In genomic region chr19:19742773-19743172, GRCh38 we compare ENCODE assay signal across 15 cellular contexts. TPM values are rescaled to one million over a fixed set of nuclear protein-coding genes. Genes with fewer than 3 reads are reported as not detected.
DNase-seq lines count a peak whose midpoint lies in the region; ATAC-seq, FAIRE-seq and TF ChIP-seq lines count a peak whose summit lies in the region.
"Had no signal": no experiment of that assay in that cellular context is flagged by ENCODE, and none has a peak within 500 bp of the region (broad histone marks: within the 10 kb centered on the region; RNA-seq: fewer than 3 reads in every experiment).

No MANE protein-coding gene starts in this region.

- H3K9ac ChIP-seq in HepG2 (ENCODE audit: insufficient read depth, low read depth, low read length) (no peak overlapping the region), neuronal stem cell (ENCODE audit: low read depth, low read length, poor library complexity) (no peak overlapping the region), mesenchymal stem cell (ENCODE audit: low read length) (no peak overlapping the region)
- H3K9ac ChIP-seq: BLaER1 treated with 17β-estradiol and CSF1 and Interleukin-3, amounts not matched to agents 10 nM and 100 nM had no signal

- no peaks in the 10 kb centered on the region for H3K9me3 ChIP-seq in HepG2 (ENCODE audit: low read length)
- H3K9me3 ChIP-seq in right lobe of liver: no peaks in the 10 kb centered on the region
- H3K9me3 ChIP-seq in neuronal stem cell (replicated peaks in 1 of 2; ENCODE audit: control insufficient read depth in 2 of 2, insufficient read depth in 1 of 2, low read depth in 1 of 2, low read length in 2 of 2): peaks cover 6 to 10% of the 10 kb centered on the region in 2 donors
- no peaks in the 10 kb centered on the region for H3K9me3 ChIP-seq in heart right ventricle
- peaks cover 8% of the 10 kb centered on the region for H3K9me3 ChIP-seq in mesenchymal stem cell (ENCODE audit: control insufficient read depth, low read length)

- H3K27ac ChIP-seq in HepG2 (ENCODE audit: extremely low read length, insufficient read depth, low read length) (no peak overlapping the region), right lobe of liver (no peak overlapping the region), coronary artery (no peak overlapping the region), neuronal stem cell (replicated peaks; ENCODE audit: low read length) (no peak overlapping the region), heart right ventricle (no peak overlapping the region), mesenchymal stem cell (ENCODE audit: low read length, poor library complexity, severe bottlenecking) (no peak overlapping the region)
- H3K27ac ChIP-seq: BLaER1 treated with 17β-estradiol and CSF1 and Interleukin-3, amounts not matched to agents 10 nM and 100 nM had no signal

- H3K27me3 ChIP-seq in HepG2 (ENCODE audit: control insufficient read depth in 1 of 2, insufficient read depth in 2 of 2, low read length in 2 of 2): peaks cover 3 to 40% of the 10 kb centered on the region in 2 experiments
- H3K27me3 ChIP-seq in right lobe of liver: no peaks in the 10 kb centered on the region
- H3K27me3 ChIP-seq in neuronal stem cell (ENCODE audit: control insufficient read depth in 3 of 3, insufficient read depth in 3 of 3, low read depth in 1 of 3, low read length in 3 of 3): no peaks in the 10 kb centered on the region
- H3K27me3 ChIP-seq in heart right ventricle: no peaks in the 10 kb centered on the region
- H3K27me3 ChIP-seq in mesenchymal stem cell (ENCODE audit: control insufficient read depth in 1 of 2, insufficient read depth in 1 of 2, low read length in 2 of 2): no peaks in the 10 kb centered on the region
- H3K27me3 ChIP-seq: BLaER1 treated with 17β-estradiol and CSF1 and Interleukin-3, amounts not matched to agents 10 nM and 100 nM had no signal

- no peak overlapping the region for H3K14ac ChIP-seq in neuronal stem cell (ENCODE audit: low read length)
- no peak overlapping the region for H3K14ac ChIP-seq in mesenchymal stem cell (ENCODE audit: low read length in 2 of 2)

- H4K91ac ChIP-seq in neuronal stem cell (ENCODE audit: low read depth, low read length, poor library complexity) (no peak overlapping the region), mesenchymal stem cell (ENCODE audit: low read length) (no peak overlapping the region)

- WGBS in HepG2 (ENCODE audit: low lambda C conversion rate): no CpG with 5 or more reads among the region's 9 CpGs
- WGBS in right lobe of liver (ENCODE audit: insufficient coverage, low coverage, low lambda C conversion rate, missing lambda C conversion rate): 77% methylated on average over 5 of the region's 9 CpGs
- WGBS in neuronal stem cell (ENCODE audit: extremely low coverage in 2 of 2, insufficient read length in 2 of 2, insufficient replicate concordance in 1 of 2), 2 donors: no CpG with 5 or more reads among the region's 9 CpGs
- WGBS in heart right ventricle, 2 donors: 80 to 85% methylated on average over 9 of the region's 9 CpGs
- 80% methylated on average over 9 of the region's 9 CpGs for WGBS in mesenchymal stem cell

- H3K18ac ChIP-seq in neuronal stem cell (ENCODE audit: low read length) (no peak overlapping the region), mesenchymal stem cell (ENCODE audit: low read depth in 1 of 2, low read length in 2 of 2) (no peak overlapping the region)

- TF ChIP-seq CTCF in HepG2 (CRISPR knock-in tag; IDR thresholded peaks at IDR 0.05): no peak
- TF ChIP-seq CTCF in right lobe of liver (IDR thresholded peaks at IDR 0.05): no peak
- no peak for TF ChIP-seq CTCF in coronary artery (IDR thresholded peaks at IDR 0.05)
- TF ChIP-seq CTCF in heart right ventricle (IDR thresholded peaks at IDR 0.05): no peak

- H3K4me2 ChIP-seq in HepG2 (ENCODE audit: low read depth, low read length): peak overlapping the region; percentile 36; the same call in 1 of the 2 replicates
- H3K4me2 ChIP-seq in neuronal stem cell (ENCODE audit: insufficient read depth, low read length, poor library complexity, severe bottlenecking): no peak overlapping the region
- H3K4me2 ChIP-seq in mesenchymal stem cell (ENCODE audit: low read length, poor library complexity, severe bottlenecking): no peak overlapping the region
- H3K4me2 ChIP-seq: BLaER1 treated with 17β-estradiol and CSF1 and Interleukin-3, amounts not matched to agents 10 nM and 100 nM had no signal

- POLR2A ChIA-PET in HepG2 (lab: Yijun Ruan, JAX): interaction anchor here (1.5 kb wide), 1 partner anchor 10 kb away, joined by 4 read pairs; the partner anchor contains the start of gene ZNF14

- H3K79me1 ChIP-seq in neuronal stem cell (ENCODE audit: low read depth, low read length) (no peaks in the 10 kb centered on the region), mesenchymal stem cell (replicated peaks; ENCODE audit: low read length, poor library complexity, severe bottlenecking) (no peaks in the 10 kb centered on the region)

- no peak for ATAC-seq in HepG2
- ATAC-seq in right lobe of liver: no peak
- ATAC-seq in heart right ventricle: no peak
- ATAC-seq in HG03439 (IDR thresholded peaks at IDR 0.05; ENCODE audit: unreplicated experiment): no peak
- no peak for ATAC-seq in esophagus mucosa
- ATAC-seq: CD8-positive, alpha-beta T cell had no signal

- H3K4ac ChIP-seq in neuronal stem cell (ENCODE audit: low read length) (no peak overlapping the region), mesenchymal stem cell (ENCODE audit: low read depth in 1 of 2, low read length in 2 of 2) (no peak overlapping the region)

- H2AK5ac ChIP-seq in neuronal stem cell (ENCODE audit: low read depth, low read length) (no peak overlapping the region), mesenchymal stem cell (ENCODE audit: low read length, severe bottlenecking) (no peak overlapping the region)

- no peak for TF ChIP-seq POLR2A in HepG2 (IDR thresholded peaks at IDR 0.05; ENCODE audit: insufficient read depth in 1 of 2, low read depth in 2 of 2, low read length in 2 of 2)
- TF ChIP-seq POLR2A in right lobe of liver (IDR thresholded peaks at IDR 0.05): no peak

- BruUV-seq in HepG2 (replicated peaks; lab: Mats Ljungman, UMichigan): no TSS peak

- TF ChIP-seq RAD21 in HepG2 (CRISPR knock-in tag; IDR thresholded peaks at IDR 0.05): no peak

- FAIRE-seq in HepG2 (lab: Jason Lieb, UNC): no peak
- FAIRE-seq: G401.6 had no signal

- no peak overlapping the region for H4K8ac ChIP-seq in neuronal stem cell (ENCODE audit: low read depth, low read length)
- no peak overlapping the region for H4K8ac ChIP-seq in mesenchymal stem cell (ENCODE audit: low read length)

- H2BK12ac ChIP-seq in neuronal stem cell (ENCODE audit: low read length) (no peak overlapping the region), mesenchymal stem cell (ENCODE audit: low read length in 2 of 2) (no peak overlapping the region)

- in situ Hi-C loops in HepG2 (cut with HindIII; ENCODE audit: extremely low pct_ligation_motif_present, low pct_unique_long_range_greater_than_20kb): no loop called here

- DNase-seq in HepG2 (ENCODE audit: low spot score): no peak
- no peak for DNase-seq in right lobe of liver
- DNase-seq in coronary artery (ENCODE audit: low spot score): peak; percentile 45
- no peak for DNase-seq in neuronal stem cell (ENCODE audit: low spot score)
- DNase-seq in heart right ventricle: no peak
- no peak for DNase-seq in mesenchymal stem cell
- DNase-seq: 8988T; Calu3; CD8-positive, alpha-beta T cell; GOT3 had no signal

- peaks cover 16% of the 10 kb centered on the region for H3K4me1 ChIP-seq in HepG2 (ENCODE audit: insufficient read depth, low read length)
- no peaks in the 10 kb centered on the region for H3K4me1 ChIP-seq in right lobe of liver
- H3K4me1 ChIP-seq in neuronal stem cell (ENCODE audit: control insufficient read depth in 2 of 2, insufficient read depth in 1 of 2, low read depth in 1 of 2, low read length in 2 of 2): no peaks in the 10 kb centered on the region
- no peaks in the 10 kb centered on the region for H3K4me1 ChIP-seq in heart right ventricle
- H3K4me1 ChIP-seq in mesenchymal stem cell (ENCODE audit: control insufficient read depth, insufficient read depth, low read depth, low read length): no peaks in the 10 kb centered on the region
- H3K4me1 ChIP-seq: BLaER1 treated with 17β-estradiol and CSF1 and Interleukin-3, amounts not matched to agents 10 nM and 100 nM; HAP-1 had no signal

- H3K23ac ChIP-seq in neuronal stem cell (ENCODE audit: low read depth, low read length, poor library complexity): peak overlapping the region; percentile 38
- no peak overlapping the region for H3K23ac ChIP-seq in mesenchymal stem cell (ENCODE audit: low read length in 2 of 2)

- intact Hi-C loops in HepG2 (cut with micrococcal nuclease; ENCODE audit: unreplicated experiment) (no loop called here), right lobe of liver (cut with DNase I) (no loop called here), heart right ventricle (cut with DNase I) (no loop called here)

- no peaks in the 10 kb centered on the region for H3K36me3 ChIP-seq in HepG2 (replicated peaks in 1 of 2; ENCODE audit: control insufficient read depth in 1 of 2, insufficient read depth in 2 of 2, low read length in 2 of 2)
- no peaks in the 10 kb centered on the region for H3K36me3 ChIP-seq in right lobe of liver
- H3K36me3 ChIP-seq in neuronal stem cell (replicated peaks in 1 of 2; ENCODE audit: control insufficient read depth in 2 of 2, insufficient read depth in 2 of 2, low read length in 2 of 2): no peaks in the 10 kb centered on the region
- no peaks in the 10 kb centered on the region for H3K36me3 ChIP-seq in heart right ventricle
- no peaks in the 10 kb centered on the region for H3K36me3 ChIP-seq in mesenchymal stem cell (ENCODE audit: control insufficient read depth in 1 of 2, insufficient read depth in 2 of 2, low read depth in 1 of 2, low read length in 2 of 2)
- H3K36me3 ChIP-seq: BLaER1 treated with 17β-estradiol and CSF1 and Interleukin-3, amounts not matched to agents 10 nM and 100 nM; HAP-1 had no signal

- H2BK5ac ChIP-seq in neuronal stem cell (ENCODE audit: low read length): no peak overlapping the region
- H2BK5ac ChIP-seq in mesenchymal stem cell (ENCODE audit: low read depth, low read length, poor library complexity, severe bottlenecking): no peak overlapping the region

- H2AFZ ChIP-seq in HepG2 (ENCODE audit: low read length): no peak overlapping the region
- no peak overlapping the region for H2AFZ ChIP-seq in neuronal stem cell (ENCODE audit: low read length)
- no peak overlapping the region for H2AFZ ChIP-seq in mesenchymal stem cell (ENCODE audit: low read depth, low read length)

- CTCF ChIA-PET in HepG2 (lab: Yijun Ruan, JAX; ENCODE audit: low intra/inter-chr PET ratio, low total read pairs): no interaction called here

- H2BK15ac ChIP-seq in neuronal stem cell (ENCODE audit: low read length) (no peak overlapping the region), mesenchymal stem cell (ENCODE audit: low read depth, poor library complexity, severe bottlenecking) (no peak overlapping the region)

- TF ChIP-seq EP300 in HepG2 (IDR thresholded peaks at IDR 0.05; ENCODE audit: low read depth in 2 of 2, low read length in 2 of 2) (no peak), HepG2 (CRISPR knock-in tag; IDR thresholded peaks at IDR 0.05; ENCODE audit: borderline replicate concordance) (no peak)

- no peaks in the 10 kb centered on the region for H4K20me1 ChIP-seq in HepG2 (ENCODE audit: insufficient read depth, low read length)
- H4K20me1 ChIP-seq: BLaER1 treated with 17β-estradiol and CSF1 and Interleukin-3, amounts not matched to agents 10 nM and 100 nM had no signal

- H2BK120ac ChIP-seq in neuronal stem cell (ENCODE audit: low read depth, low read length): no peak overlapping the region
- no peak overlapping the region for H2BK120ac ChIP-seq in mesenchymal stem cell (ENCODE audit: low read depth, low read length)

- H3K79me2 ChIP-seq in HepG2 (ENCODE audit: insufficient read depth, low read length): no peaks in the 10 kb centered on the region

- H3K4me3 ChIP-seq in HepG2 (replicated peaks in 1 of 3; ENCODE audit: insufficient read depth in 1 of 3, low read depth in 2 of 3, low read length in 3 of 3) (no peak overlapping the region; a peak in 1 of 6 replicates), right lobe of liver (no peak overlapping the region), coronary artery (no peak overlapping the region), neuronal stem cell (ENCODE audit: low read length in 2 of 2) (no peak overlapping the region), heart right ventricle (no peak overlapping the region), mesenchymal stem cell (ENCODE audit: insufficient read depth in 1 of 2, low read depth in 1 of 2, low read length in 2 of 2) (no peak overlapping the region)
- H3K4me3 ChIP-seq: BLaER1 treated with 17β-estradiol and CSF1 and Interleukin-3, amounts not matched to agents 10 nM and 100 nM; HAP-1 had no signal

RNA-seq across cellular contexts. Expression of gene ZNF14, which starts 9.9 kb away (rescaled TPM):
- total RNA-seq in HepG2 (2016; rRNA removed; fragmentation: Illumina TruSeq; extraction: Trizol): 6.2 and 8.8 TPM in 2 replicates
- total RNA-seq in HepG2 (2016; cell fraction: cytosol; rRNA removed; fragmentation: Illumina TruSeq; extraction: Trizol; ENCODE audit: low read depth): 1.2 and 1.4 TPM in 2 replicates
- 5.8 and 9.2 TPM in 2 replicates for total RNA-seq in HepG2 (2016; cell fraction: insoluble cytoplasmic fraction; rRNA removed; fragmentation: Illumina TruSeq; extraction: Trizol)
- 2.8 and 3.9 TPM in 2 replicates for total RNA-seq in HepG2 (2016; cell fraction: membrane; rRNA removed; fragmentation: Illumina TruSeq; extraction: Trizol)
- total RNA-seq in HepG2 (2016; cell fraction: nucleus; rRNA removed; fragmentation: Illumina TruSeq; extraction: Trizol): 5.0 and 6.5 TPM in 2 replicates
- 1.5 and 1.9 TPM in 2 replicates for polyA plus RNA-seq in HepG2 (2011; rRNA removed)
- 0.97 and 1.4 TPM in 2 replicates for polyA plus RNA-seq in HepG2 (2011; cell fraction: cytosol; rRNA removed)
- 0.85 and 0.92 TPM in 2 replicates for polyA plus RNA-seq in HepG2 (2011; cell fraction: nucleus; rRNA removed)
- polyA plus RNA-seq in HepG2 (2012): 3.0 and 3.3 TPM in 2 replicates
- 0.28 and 0.34 TPM in 2 replicates for polyA plus RNA-seq in HepG2 (2016; cell fraction: cytosol; fragmentation: Illumina TruSeq; extraction: Trizol; ENCODE audit: low read depth)
- 4.4 and 5.6 TPM in 2 replicates for polyA plus RNA-seq in HepG2 (2016; cell fraction: insoluble cytoplasmic fraction; fragmentation: Illumina TruSeq; extraction: Trizol; ENCODE audit: low read depth)
- 0.72 and 0.88 TPM in 2 replicates for polyA plus RNA-seq in HepG2 (2016; cell fraction: membrane; fragmentation: Illumina TruSeq; extraction: Trizol; ENCODE audit: low read depth)
- 5.1 and 5.6 TPM in 2 replicates for polyA plus RNA-seq in HepG2 (2016; cell fraction: nucleus; fragmentation: Illumina TruSeq; extraction: Trizol; ENCODE audit: insufficient read depth, low read depth)
- polyA minus RNA-seq in HepG2 (2011; rRNA and poly(A)+ RNA removed; ENCODE audit: low replicate concordance): 0.33 and 1.2 TPM in 2 replicates
- polyA minus RNA-seq in HepG2 (2011; cell fraction: cytosol; rRNA and poly(A)+ RNA removed): 2.7 and 4.2 TPM in 2 replicates
- polyA minus RNA-seq in HepG2 (2011; cell fraction: nucleus; rRNA and poly(A)+ RNA removed): 8.2 and 10.2 TPM in 2 replicates
- total RNA-seq in right lobe of liver: under 1 TPM; 0.25 to 0.67 (median 0.41) TPM
- 5.3 TPM for polyA plus RNA-seq in neuronal stem cell (2013, experiment 1 of 2)
- polyA plus RNA-seq in neuronal stem cell (2013, experiment 2 of 2): 5.5 TPM
- 1 to 10 TPM; 2.8 to 6.6 (median 4.1) TPM for total RNA-seq in heart right ventricle
- 1 to 10 TPM; 1.8 to 3.8 TPM for polyA plus RNA-seq in heart right ventricle
- polyA plus RNA-seq in mesenchymal stem cell (2013, experiment 1 of 2): 1.3 TPM
- 1.3 TPM for polyA plus RNA-seq in mesenchymal stem cell (2013, experiment 2 of 2)
- 2.3 TPM for total RNA-seq in esophagus mucosa
